In the genomic region with DNA sequence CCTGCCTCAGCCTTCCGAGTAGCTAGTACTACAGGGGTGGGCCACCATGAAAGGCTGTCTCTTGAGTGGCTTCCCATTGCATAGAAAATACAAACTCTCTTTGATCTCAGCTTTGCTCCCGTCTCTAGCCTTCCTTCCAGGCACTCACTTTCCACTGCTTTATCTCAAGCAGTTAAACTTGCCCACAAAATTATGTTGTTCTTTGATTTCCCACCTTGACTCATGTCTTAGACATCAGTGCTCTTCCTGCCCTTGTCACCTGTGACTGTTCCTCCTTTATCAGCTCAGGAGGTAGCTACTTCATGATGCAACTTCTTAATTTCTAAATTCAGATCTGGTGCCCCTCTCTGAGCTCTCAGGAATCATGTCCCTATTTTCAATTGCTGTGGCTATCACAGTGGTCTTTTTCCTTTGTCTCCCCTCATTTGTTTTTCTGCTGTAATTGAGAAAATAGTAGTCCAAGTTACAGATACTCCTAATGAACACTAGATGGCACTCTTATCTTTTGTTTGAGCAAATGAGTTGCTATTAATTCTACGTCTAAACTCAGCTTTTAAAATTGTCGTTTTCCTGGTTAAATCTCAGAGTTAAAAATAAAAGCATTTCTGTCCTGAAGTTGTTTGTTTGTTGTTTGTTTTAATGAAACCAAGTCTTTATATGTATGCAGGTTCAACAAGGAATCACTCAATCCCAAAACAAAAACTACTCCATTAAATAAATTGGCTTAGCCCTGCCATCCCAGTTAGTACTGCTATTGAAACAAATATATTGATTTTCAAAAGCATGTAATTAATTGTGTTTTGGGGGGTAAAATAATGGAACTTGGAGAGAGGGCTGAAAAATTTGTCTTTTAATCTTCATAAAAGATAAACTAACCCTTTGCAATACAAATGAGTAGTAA, we compare ENCODE assay signal across 1 cellular context.
TF ChIP-seq lines count a peak whose summit lies in the region.

No MANE protein-coding gene starts in this region.

TF ChIP-seq in HCT116, 20 proteins besides CTCF, POLR2A, EP300 and RAD21 (continued from another document):
- TF ChIP-seq, protein P1, sequence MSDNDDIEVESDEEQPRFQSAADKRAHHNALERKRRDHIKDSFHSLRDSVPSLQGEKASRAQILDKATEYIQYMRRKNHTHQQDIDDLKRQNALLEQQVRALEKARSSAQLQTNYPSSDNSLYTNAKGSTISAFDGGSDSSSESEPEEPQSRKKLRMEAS (IDR thresholded peaks at IDR 0.05) = 0 out of 2 replicates have a peak, but pooled peaks have one; percentile 9
- TF ChIP-seq, protein P2, sequence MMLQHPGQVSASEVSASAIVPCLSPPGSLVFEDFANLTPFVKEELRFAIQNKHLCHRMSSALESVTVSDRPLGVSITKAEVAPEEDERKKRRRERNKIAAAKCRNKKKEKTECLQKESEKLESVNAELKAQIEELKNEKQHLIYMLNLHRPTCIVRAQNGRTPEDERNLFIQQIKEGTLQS (IDR thresholded peaks at IDR 0.05) = 0 out of 2 replicates have a peak, but pooled peaks have one; percentile 30
